Comparison of ENCODE assay signal across 1 cellular context in the genomic region with DNA sequence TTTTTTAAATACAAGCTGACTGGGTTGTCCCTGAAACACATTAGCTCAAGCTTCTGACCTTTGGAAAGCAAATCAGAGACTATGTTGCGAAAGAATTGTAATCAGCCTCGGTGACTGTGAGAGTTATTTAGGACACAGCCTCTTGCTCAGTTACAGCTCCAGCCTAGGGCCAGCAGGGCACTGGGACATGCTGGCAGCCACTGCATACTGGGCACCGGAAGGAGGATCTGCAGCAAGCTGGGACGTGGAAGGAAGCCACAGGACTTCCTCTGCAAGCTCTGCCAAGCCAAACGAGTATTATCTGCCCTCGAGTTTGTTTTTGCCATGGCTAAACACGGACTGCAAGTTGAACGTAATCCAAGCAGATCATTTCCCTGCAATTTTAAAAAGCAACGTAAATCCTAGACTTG.
TF ChIP-seq lines count a peak whose summit lies in the region.

No MANE protein-coding gene starts in this region.

TF ChIP-seq in WTC11, 78 proteins besides CTCF, POLR2A, EP300 and RAD21 (continued from another document):
- TF ChIP-seq, protein P1, sequence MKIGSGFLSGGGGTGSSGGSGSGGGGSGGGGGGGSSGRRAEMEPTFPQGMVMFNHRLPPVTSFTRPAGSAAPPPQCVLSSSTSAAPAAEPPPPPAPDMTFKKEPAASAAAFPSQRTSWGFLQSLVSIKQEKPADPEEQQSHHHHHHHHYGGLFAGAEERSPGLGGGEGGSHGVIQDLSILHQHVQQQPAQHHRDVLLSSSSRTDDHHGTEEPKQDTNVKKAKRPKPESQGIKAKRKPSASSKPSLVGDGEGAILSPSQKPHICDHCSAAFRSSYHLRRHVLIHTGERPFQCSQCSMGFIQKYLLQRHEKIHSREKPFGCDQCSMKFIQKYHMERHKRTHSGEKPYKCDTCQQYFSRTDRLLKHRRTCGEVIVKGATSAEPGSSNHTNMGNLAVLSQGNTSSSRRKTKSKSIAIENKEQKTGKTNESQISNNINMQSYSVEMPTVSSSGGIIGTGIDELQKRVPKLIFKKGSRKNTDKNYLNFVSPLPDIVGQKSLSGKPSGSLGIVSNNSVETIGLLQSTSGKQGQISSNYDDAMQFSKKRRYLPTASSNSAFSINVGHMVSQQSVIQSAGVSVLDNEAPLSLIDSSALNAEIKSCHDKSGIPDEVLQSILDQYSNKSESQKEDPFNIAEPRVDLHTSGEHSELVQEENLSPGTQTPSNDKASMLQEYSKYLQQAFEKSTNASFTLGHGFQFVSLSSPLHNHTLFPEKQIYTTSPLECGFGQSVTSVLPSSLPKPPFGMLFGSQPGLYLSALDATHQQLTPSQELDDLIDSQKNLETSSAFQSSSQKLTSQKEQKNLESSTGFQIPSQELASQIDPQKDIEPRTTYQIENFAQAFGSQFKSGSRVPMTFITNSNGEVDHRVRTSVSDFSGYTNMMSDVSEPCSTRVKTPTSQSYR (CRISPR knock-in tag; IDR thresholded peaks at IDR 0.05) = no peak
